In the genomic region with DNA sequence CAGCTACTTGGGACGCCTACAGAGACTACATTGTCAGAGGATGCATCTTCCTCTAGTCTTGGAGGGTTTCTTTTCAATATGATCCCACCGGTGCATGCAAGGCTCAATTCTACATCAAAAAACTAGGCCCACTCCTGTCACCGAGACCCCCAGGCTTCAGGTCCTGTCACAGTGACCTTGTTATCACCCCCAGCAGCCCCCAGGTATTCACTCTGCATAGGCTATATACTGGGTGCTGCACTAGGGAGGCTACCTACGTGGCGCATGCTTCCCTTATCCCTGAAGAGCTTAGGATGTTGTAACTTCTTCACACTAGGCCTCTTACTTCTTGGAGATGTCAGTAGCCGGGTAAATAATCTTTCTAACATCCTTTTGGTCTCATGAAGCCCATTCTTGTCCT, we compare ENCODE assay signal across 7 cellular contexts. TPM values are rescaled to one million over a fixed set of nuclear protein-coding genes. Genes with fewer than 3 reads are reported as not detected.
DNase-seq lines count a peak whose midpoint lies in the region; ATAC-seq and TF ChIP-seq lines count a peak whose summit lies in the region.
"Not testable (repeated sequence)": the region's sequence is repeated elsewhere in the genome, so short reads cannot be mapped to it uniquely, and the experiment has no call there.

No MANE protein-coding gene starts in this region.

- H3K4me1 Mint-ChIP-seq in CD4-positive, CD25-positive, alpha-beta regulatory T cell; activated CD4-positive, alpha-beta T cell treated with anti-CD3 and anti-CD28 coated beads, Interleukin-2, amount 10 ng/mL, durations not matched to agents 7 days and 5 days; activated T-helper 17 cell treated with anti-CD3 and anti-CD28 coated beads, Interleukin-2, amount 50 U/mL, for 72 hours; mesothelial cell of epicardium; neural crest cell: not testable (repeated sequence)
- H3K4me1 Mint-ChIP-seq in central memory CD8-positive, alpha-beta T cell, result peaks cover 17% of the 10 kb centered on the region

- not testable (repeated sequence) for H3K9ac ChIP-seq in DND-41 (ENCODE audit: low read depth, low read length)

- peak overlapping the region in 3 of 4 donors; percentile 33 to 58 (median 43) for H3K4me3 Mint-ChIP-seq in CD4-positive, CD25-positive, alpha-beta regulatory T cell
- peak overlapping the region; percentile 30 for H3K4me3 Mint-ChIP-seq in activated CD4-positive, alpha-beta T cell treated with anti-CD3 and anti-CD28 coated beads, Interleukin-2, amount 10 ng/mL, durations not matched to agents 7 days and 5 days
- H3K4me3 Mint-ChIP-seq in activated T-helper 17 cell treated with anti-CD3 and anti-CD28 coated beads, Interleukin-2, amount 50 U/mL, for 72 hours, result peak overlapping the region; percentile 38
- H3K4me3 Mint-ChIP-seq in central memory CD8-positive, alpha-beta T cell, result peak overlapping the region; percentile 36
- peak overlapping the region; percentile 42 for H3K4me3 Mint-ChIP-seq in mesothelial cell of epicardium
- H3K4me3 Mint-ChIP-seq in neural crest cell, result peak overlapping the region; percentile 75

- not testable (repeated sequence) for H3K4me1 ChIP-seq in CD4-positive, CD25-positive, alpha-beta regulatory T cell (ENCODE audit: control insufficient read depth, insufficient read depth, low read length, poor library complexity, severe bottlenecking); DND-41 (ENCODE audit: insufficient read depth, low read length)

- POLR2A ChIA-PET in activated CD4-positive, alpha-beta T cell treated with anti-CD3 and anti-CD28 coated beads, Interleukin-2, amount 10 ng/mL, durations not matched to agents 7 days and 5 days (lab: Charles Lee), result not testable (repeated sequence)

- H3K27ac ChIP-seq in CD4-positive, CD25-positive, alpha-beta regulatory T cell (ENCODE audit: insufficient read depth, low read length, poor library complexity, severe bottlenecking); DND-41 (ENCODE audit: low read length): not testable (repeated sequence)

- not testable (repeated sequence) for ATAC-seq in CD4-positive, CD25-positive, alpha-beta regulatory T cell (ENCODE audit: low read depth in 2 of 2); DND-41 (ENCODE audit: insufficient read depth, low read depth); activated T-helper 17 cell treated with anti-CD3 and anti-CD28 coated beads, Interleukin-2, amount 50 U/mL, for 72 hours (replicated peaks); central memory CD8-positive, alpha-beta T cell (replicated peaks; ENCODE audit: extremely low read depth, poor library complexity, severe bottlenecking)

- H3K9me3 Mint-ChIP-seq in CD4-positive, CD25-positive, alpha-beta regulatory T cell; activated CD4-positive, alpha-beta T cell treated with anti-CD3 and anti-CD28 coated beads, Interleukin-2, amount 10 ng/mL, durations not matched to agents 7 days and 5 days; activated T-helper 17 cell treated with anti-CD3 and anti-CD28 coated beads, Interleukin-2, amount 50 U/mL, for 72 hours; central memory CD8-positive, alpha-beta T cell; mesothelial cell of epicardium; neural crest cell: not testable (repeated sequence)

- peak overlapping the region in 1 of 3 donors; percentile 82 for H3K27ac Mint-ChIP-seq in CD4-positive, CD25-positive, alpha-beta regulatory T cell
- H3K27ac Mint-ChIP-seq in activated CD4-positive, alpha-beta T cell treated with anti-CD3 and anti-CD28 coated beads, Interleukin-2, amount 10 ng/mL, durations not matched to agents 7 days and 5 days; activated T-helper 17 cell treated with anti-CD3 and anti-CD28 coated beads, Interleukin-2, amount 50 U/mL, for 72 hours; central memory CD8-positive, alpha-beta T cell (ENCODE audit: low read depth); mesothelial cell of epicardium; neural crest cell (ENCODE audit: unreplicated experiment): not testable (repeated sequence)

- not testable (repeated sequence) for H3K27me3 Mint-ChIP-seq in CD4-positive, CD25-positive, alpha-beta regulatory T cell; activated T-helper 17 cell treated with anti-CD3 and anti-CD28 coated beads, Interleukin-2, amount 50 U/mL, for 72 hours; central memory CD8-positive, alpha-beta T cell; mesothelial cell of epicardium (ENCODE audit: low read depth); neural crest cell (ENCODE audit: low read depth)
- H3K27me3 Mint-ChIP-seq in activated CD4-positive, alpha-beta T cell treated with anti-CD3 and anti-CD28 coated beads, Interleukin-2, amount 10 ng/mL, durations not matched to agents 7 days and 5 days, result peaks cover 15% of the 10 kb centered on the region

- 0 out of 2 replicates have a peak overlapping the region, but pooled peaks have one; percentile 45 for H2AFZ ChIP-seq in DND-41 (ENCODE audit: low read depth, low read length)

- H4K20me1 ChIP-seq in DND-41 (ENCODE audit: insufficient read depth, low read length), result not testable (repeated sequence)

- H3K79me2 ChIP-seq in DND-41 (ENCODE audit: insufficient read depth, low read length), result not testable (repeated sequence)

- not testable (repeated sequence) for H3K9me3 ChIP-seq in CD4-positive, CD25-positive, alpha-beta regulatory T cell (ENCODE audit: control insufficient read depth in 2 of 2, low read length in 2 of 2); DND-41 (ENCODE audit: insufficient read depth, low read length, severe bottlenecking)

- H3K27me3 ChIP-seq in CD4-positive, CD25-positive, alpha-beta regulatory T cell (ENCODE audit: control insufficient read depth, insufficient read depth, low read length); DND-41 (ENCODE audit: insufficient read depth, low read length, poor library complexity): not testable (repeated sequence)

- H3K4me3 ChIP-seq in CD4-positive, CD25-positive, alpha-beta regulatory T cell (ENCODE audit: low read depth, low read length); DND-41 (ENCODE audit: low read depth in 1 of 2, low read length in 2 of 2): not testable (repeated sequence)

- not testable (repeated sequence) for DNase-seq in CD4-positive, CD25-positive, alpha-beta regulatory T cell; DND-41; activated CD4-positive, alpha-beta T cell treated with anti-CD3 and anti-CD28 coated beads, Interleukin-2, amount 10 ng/mL, durations not matched to agents 7 days and 5 days; central memory CD8-positive, alpha-beta T cell (ENCODE audit: low spot score in 2 of 2); mesothelial cell of epicardium (ENCODE audit: low spot score in 2 of 2, unreplicated experiment in 2 of 2); neural crest cell (ENCODE audit: low read depth, low spot score)

- TF ChIP-seq CTCF in DND-41 (IDR thresholded peaks at IDR 0.05; ENCODE audit: borderline replicate concordance, extremely low read depth, low read length, poor library complexity, severe bottlenecking); mesothelial cell of epicardium (IDR thresholded peaks at IDR 0.05; ENCODE audit: unreplicated experiment); neural crest cell (conservative IDR thresholded peaks at IDR 0.05): not testable (repeated sequence)

- H3K36me3 Mint-ChIP-seq in CD4-positive, CD25-positive, alpha-beta regulatory T cell; activated CD4-positive, alpha-beta T cell treated with anti-CD3 and anti-CD28 coated beads, Interleukin-2, amount 10 ng/mL, durations not matched to agents 7 days and 5 days (ENCODE audit: low read depth); activated T-helper 17 cell treated with anti-CD3 and anti-CD28 coated beads, Interleukin-2, amount 50 U/mL, for 72 hours (ENCODE audit: low read depth); central memory CD8-positive, alpha-beta T cell (ENCODE audit: insufficient read depth); mesothelial cell of epicardium; neural crest cell (ENCODE audit: low read depth): not testable (repeated sequence)

- not testable (repeated sequence) for H3K36me3 ChIP-seq in CD4-positive, CD25-positive, alpha-beta regulatory T cell (ENCODE audit: control insufficient read depth, insufficient read depth, low read length); DND-41 (ENCODE audit: insufficient read depth, low read length)

- CTCF ChIA-PET in activated CD4-positive, alpha-beta T cell treated with anti-CD3 and anti-CD28 coated beads, Interleukin-2, amount 10 ng/mL, durations not matched to agents 7 days and 5 days (lab: Charles Lee), result not testable (repeated sequence)

- peak overlapping the region; percentile 41 for H3K4me2 ChIP-seq in DND-41 (ENCODE audit: insufficient read depth, low read length)

RNA-seq across cellular contexts. Expression of gene AGAP9, which starts 31.1 kb away (rescaled TPM):
- 8.0 TPM for total RNA-seq in CD4-positive, CD25-positive, alpha-beta regulatory T cell
- under 1 TPM in 2 of 4 donors, not detected in 2; 0.07 to 0.46 TPM for polyA plus RNA-seq in CD4-positive, CD25-positive, alpha-beta regulatory T cell
- total RNA-seq in activated CD4-positive, alpha-beta T cell treated with anti-CD3 and anti-CD28 coated beads, Interleukin-2, amount 10 ng/mL, durations not matched to agents 7 days and 5 days, result 1 to 10 TPM; 3.5 to 4.0 TPM
- 1 to 10 TPM; 2.9 to 4.8 TPM for total RNA-seq in activated T-helper 17 cell treated with anti-CD3 and anti-CD28 coated beads, Interleukin-2, amount 50 U/mL, for 72 hours
- 21.7 to 24.0 TPM (median 22.2 TPM) in 3 replicates for total RNA-seq in mesothelial cell of epicardium
- 12.2 and 12.8 TPM in 2 replicates for total RNA-seq in neural crest cell
